In the genomic region with DNA sequence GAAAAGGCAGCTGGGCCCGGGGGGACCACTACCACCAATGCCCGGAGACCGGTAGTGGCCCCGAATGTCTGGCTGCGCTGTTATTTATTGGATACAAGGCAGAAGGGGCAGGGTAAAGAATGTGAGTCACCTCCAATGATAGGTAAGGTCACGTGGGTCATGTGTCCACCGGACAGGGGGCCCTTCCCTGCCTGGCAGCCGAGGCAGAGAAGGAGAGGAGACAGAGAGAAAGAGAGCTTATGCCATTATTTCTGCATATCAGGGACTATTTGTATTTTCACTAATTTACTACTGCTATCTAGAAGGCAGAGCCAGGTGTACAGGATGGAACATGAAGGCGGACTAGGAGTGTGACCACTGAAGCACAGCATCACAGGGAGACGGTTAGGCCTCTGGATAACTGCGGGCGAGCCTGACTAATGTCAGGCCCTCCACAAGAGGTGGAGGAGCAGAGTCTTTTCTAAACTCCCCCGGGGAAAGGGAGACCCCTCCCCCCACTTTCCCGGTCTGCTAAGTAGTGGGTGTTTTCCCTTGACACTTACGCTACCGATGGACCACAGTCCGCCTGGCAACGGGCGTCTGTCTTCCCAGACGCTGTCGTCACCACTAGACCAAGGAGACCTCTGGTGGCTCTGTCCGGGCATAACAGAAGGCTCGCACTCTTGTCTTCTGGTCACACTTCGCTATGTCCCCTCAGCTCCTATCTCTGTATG, we compare ENCODE assay signal across 1 cellular context.
A peak's percentile ranks its signal among the peaks of the same experiment; 100 is the strongest.
TF ChIP-seq lines count a peak whose summit lies in the region.

No MANE protein-coding gene starts in this region.

TF ChIP-seq in HepG2, 621 proteins besides CTCF, POLR2A, EP300 and RAD21 (continued from another document):
- TF ChIP-seq ZNF232 (CRISPR knock-in tag; IDR thresholded peaks at IDR 0.05; ENCODE audit: borderline replicate concordance) (peak; percentile 46; the same call in 1 of the 2 replicates), SALL1 (CRISPR knock-in tag; IDR thresholded peaks at IDR 0.05) (peak; percentile 50), KAT8 (CRISPR knock-in tag; IDR thresholded peaks at IDR 0.05) (peak; percentile 11; the same call in 1 of the 2 replicates), JUN (CRISPR knock-in tag; IDR thresholded peaks at IDR 0.05) (0 out of 2 replicates have a peak, but pooled peaks have one; percentile 16), SKI (IDR thresholded peaks at IDR 0.05; ENCODE audit: partially characterized antibody) (peak; percentile 50), NFYC (CRISPR knock-in tag; IDR thresholded peaks at IDR 0.05) (peak; percentile 18; the same call in 1 of the 2 replicates), MYC (CRISPR knock-in tag; IDR thresholded peaks at IDR 0.05; ENCODE audit: borderline replicate concordance) (0 out of 2 replicates have a peak, but pooled peaks have one; percentile 30), ZFX (CRISPR knock-in tag; IDR thresholded peaks at IDR 0.05; ENCODE audit: low read depth) (peak; percentile 57), FOXK1 (CRISPR knock-in tag; IDR thresholded peaks at IDR 0.05; ENCODE audit: borderline replicate concordance, low read depth) (peak; percentile 17; the same call in 1 of the 2 replicates), ZFP90 (CRISPR knock-in tag; IDR thresholded peaks at IDR 0.05; ENCODE audit: borderline replicate concordance) (peak; percentile 72; the same call in 1 of the 2 replicates), SAP130 (CRISPR knock-in tag; IDR thresholded peaks at IDR 0.05; ENCODE audit: low read depth) (peak; percentile 51), RFXAP (CRISPR knock-in tag; IDR thresholded peaks at IDR 0.05; ENCODE audit: borderline replicate concordance) (0 out of 2 replicates have a peak, but pooled peaks have one; percentile 18), KLF9 (CRISPR knock-in tag; IDR thresholded peaks at IDR 0.05; ENCODE audit: low read depth) (0 out of 2 replicates have a peak, but pooled peaks have one; percentile 34), ZNF350 (CRISPR knock-in tag; IDR thresholded peaks at IDR 0.05; ENCODE audit: borderline replicate concordance, low read depth) (peak; percentile 30; the same call in 1 of the 2 replicates), RAD51 (IDR thresholded peaks at IDR 0.05; ENCODE audit: borderline replicate concordance) (peak; percentile 69), ZNF557 (CRISPR knock-in tag; IDR thresholded peaks at IDR 0.05) (0 out of 2 replicates have a peak, but pooled peaks have one; percentile 43), ZFY (CRISPR knock-in tag; IDR thresholded peaks at IDR 0.05) (peak; percentile 66), PHF21A (CRISPR knock-in tag; IDR thresholded peaks at IDR 0.05) (peak; percentile 28; the same call in 1 of the 2 replicates), MED1 (CRISPR knock-in tag; IDR thresholded peaks at IDR 0.05) (0 out of 2 replicates have a peak, but pooled peaks have one; percentile 18), ATF1 (CRISPR knock-in tag; IDR thresholded peaks at IDR 0.05) (peak; percentile 56)
- TF ChIP-seq, protein P1, sequence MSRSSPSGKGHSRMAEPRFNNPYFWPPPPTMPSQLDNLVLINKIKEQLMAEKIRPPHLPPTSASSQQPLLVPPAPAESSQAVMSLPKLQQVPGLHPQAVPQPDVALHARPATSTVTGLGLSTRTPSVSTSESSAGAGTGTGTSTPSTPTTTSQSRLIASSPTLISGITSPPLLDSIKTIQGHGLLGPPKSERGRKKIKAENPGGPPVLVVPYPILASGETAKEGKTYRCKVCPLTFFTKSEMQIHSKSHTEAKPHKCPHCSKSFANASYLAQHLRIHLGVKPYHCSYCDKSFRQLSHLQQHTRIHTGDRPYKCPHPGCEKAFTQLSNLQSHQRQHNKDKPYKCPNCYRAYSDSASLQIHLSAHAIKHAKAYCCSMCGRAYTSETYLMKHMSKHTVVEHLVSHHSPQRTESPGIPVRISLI (CRISPR knock-in tag; IDR thresholded peaks at IDR 0.05; ENCODE audit: borderline replicate concordance), result 0 out of 2 replicates have a peak, but pooled peaks have one; percentile 24
- TF ChIP-seq, protein P2, sequence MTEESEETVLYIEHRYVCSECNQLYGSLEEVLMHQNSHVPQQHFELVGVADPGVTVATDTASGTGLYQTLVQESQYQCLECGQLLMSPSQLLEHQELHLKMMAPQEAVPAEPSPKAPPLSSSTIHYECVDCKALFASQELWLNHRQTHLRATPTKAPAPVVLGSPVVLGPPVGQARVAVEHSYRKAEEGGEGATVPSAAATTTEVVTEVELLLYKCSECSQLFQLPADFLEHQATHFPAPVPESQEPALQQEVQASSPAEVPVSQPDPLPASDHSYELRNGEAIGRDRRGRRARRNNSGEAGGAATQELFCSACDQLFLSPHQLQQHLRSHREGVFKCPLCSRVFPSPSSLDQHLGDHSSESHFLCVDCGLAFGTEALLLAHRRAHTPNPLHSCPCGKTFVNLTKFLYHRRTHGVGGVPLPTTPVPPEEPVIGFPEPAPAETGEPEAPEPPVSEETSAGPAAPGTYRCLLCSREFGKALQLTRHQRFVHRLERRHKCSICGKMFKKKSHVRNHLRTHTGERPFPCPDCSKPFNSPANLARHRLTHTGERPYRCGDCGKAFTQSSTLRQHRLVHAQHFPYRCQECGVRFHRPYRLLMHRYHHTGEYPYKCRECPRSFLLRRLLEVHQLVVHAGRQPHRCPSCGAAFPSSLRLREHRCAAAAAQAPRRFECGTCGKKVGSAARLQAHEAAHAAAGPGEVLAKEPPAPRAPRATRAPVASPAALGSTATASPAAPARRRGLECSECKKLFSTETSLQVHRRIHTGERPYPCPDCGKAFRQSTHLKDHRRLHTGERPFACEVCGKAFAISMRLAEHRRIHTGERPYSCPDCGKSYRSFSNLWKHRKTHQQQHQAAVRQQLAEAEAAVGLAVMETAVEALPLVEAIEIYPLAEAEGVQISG (CRISPR knock-in tag; IDR thresholded peaks at IDR 0.05), result peak; percentile 30; the same call in 1 of the 2 replicates
- TF ChIP-seq, protein P3, sequence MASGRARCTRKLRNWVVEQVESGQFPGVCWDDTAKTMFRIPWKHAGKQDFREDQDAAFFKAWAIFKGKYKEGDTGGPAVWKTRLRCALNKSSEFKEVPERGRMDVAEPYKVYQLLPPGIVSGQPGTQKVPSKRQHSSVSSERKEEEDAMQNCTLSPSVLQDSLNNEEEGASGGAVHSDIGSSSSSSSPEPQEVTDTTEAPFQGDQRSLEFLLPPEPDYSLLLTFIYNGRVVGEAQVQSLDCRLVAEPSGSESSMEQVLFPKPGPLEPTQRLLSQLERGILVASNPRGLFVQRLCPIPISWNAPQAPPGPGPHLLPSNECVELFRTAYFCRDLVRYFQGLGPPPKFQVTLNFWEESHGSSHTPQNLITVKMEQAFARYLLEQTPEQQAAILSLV (CRISPR knock-in tag; IDR thresholded peaks at IDR 0.05; ENCODE audit: borderline replicate concordance), result 0 out of 2 replicates have a peak, but pooled peaks have one; percentile 13
